8 cellular contexts compared by ENCODE assay signal in genomic region chr1:100305954-100306353, GRCh38.
"Had no signal": no experiment of that assay in that cellular context is flagged by ENCODE, and none has a peak within 500 bp of the region (broad histone marks: within the 10 kb centered on the region; RNA-seq: fewer than 3 reads in every experiment).

No MANE protein-coding gene starts in this region.

- H3K4me2 ChIP-seq: GM23338 had no signal

- H2AFZ ChIP-seq: GM23338 had no signal

- H3K9me3 Mint-ChIP-seq: H9 had no signal

- H3K4me3 ChIP-seq: GM23338, K562 had no signal

- H3K4me3 Mint-ChIP-seq: GM23338, H9 had no signal

- DNase-seq: H9, HCEC 1CT, IMR-90, KG1 had no signal

- FAIRE-seq: H54, HTR-8/SVneo, K562 had no signal

- ATAC-seq: GM23338, K562 had no signal

- H3K27ac Mint-ChIP-seq: GM23338, H9 had no signal
